In genomic region chr1:162996261-162996660, GRCh38 we compare ENCODE assay signal across 21 cellular contexts.
"Had no signal": no experiment of that assay in that cellular context is flagged by ENCODE, and none has a peak within 500 bp of the region (broad histone marks: within the 10 kb centered on the region; RNA-seq: fewer than 3 reads in every experiment).

No MANE protein-coding gene starts in this region.

- H3K27ac ChIP-seq: gastrocnemius medialis, left ventricle myocardium inferior, right atrium auricular region, skin epidermis, tibial nerve had no signal

- FAIRE-seq: urothelium cell line had no signal

- DNase-seq: activated CD4-positive, alpha-beta T cell treated with anti-CD3 and anti-CD28 coated beads, Interleukin-2, amount 10 ng/mL, durations not matched to agents 7 days and 5 days; activated CD8-positive, alpha-beta T cell treated with anti-CD3 and anti-CD28 coated beads, Interleukin-2, amount 10 ng/mL, durations not matched to agents 7 days and 5 days; activated naive CD4-positive, alpha-beta T cell treated with anti-CD3 and anti-CD28 coated beads for 36 hours; activated T-cell treated with anti-CD3 and anti-CD28 coated beads, Interleukin-2, amount 50 U/mL, for 24 hours; aorta; cerebellar nuclear complex; effector CD4-positive, alpha-beta T cell; gastrocnemius medialis; head of caudate nucleus; kidney glomerular epithelial cell; left ventricle myocardium inferior; occipital lobe; stimulated activated naive CD8-positive, alpha-beta T cell treated with anti-CD3 and anti-CD28 coated beads, Interleukin-15, Interleukin-2, amounts not matched to agents 100 U/mL and 50 U/mL, for 24 hours; T-helper 1 cell; T-helper 9 cell had no signal

- H3K9me3 ChIP-seq: gastrocnemius medialis, left ventricle myocardium inferior, right atrium auricular region, tibial nerve had no signal

- H3K4me1 ChIP-seq: gastrocnemius medialis, left ventricle myocardium inferior, right atrium auricular region, tibial nerve had no signal

- H3K4me3 ChIP-seq: gastrocnemius medialis, left ventricle myocardium inferior, right atrium auricular region, skin epidermis, tibial nerve had no signal

- ATAC-seq: activated CD4-positive, CD25-positive, alpha-beta regulatory T cell treated with anti-CD3 and anti-CD28 coated beads, Interleukin-2, amount 50 U/mL, for 24 hours; activated CD8-positive, alpha-beta T cell treated with anti-CD3 and anti-CD28 coated beads, Interleukin-2, amount 10 ng/mL, durations not matched to agents 7 days and 5 days; esophagus mucosa; gastrocnemius medialis; stimulated activated naive CD8-positive, alpha-beta T cell treated with anti-CD3 and anti-CD28 coated beads, Interleukin-15, Interleukin-2, amounts not matched to agents 100 U/mL and 50 U/mL, for 24 hours had no signal

- H3K36me3 ChIP-seq: gastrocnemius medialis, left ventricle myocardium inferior, right atrium auricular region, tibial nerve had no signal
